Comparison of ENCODE assay signal across 8 cellular contexts in the genomic region with DNA sequence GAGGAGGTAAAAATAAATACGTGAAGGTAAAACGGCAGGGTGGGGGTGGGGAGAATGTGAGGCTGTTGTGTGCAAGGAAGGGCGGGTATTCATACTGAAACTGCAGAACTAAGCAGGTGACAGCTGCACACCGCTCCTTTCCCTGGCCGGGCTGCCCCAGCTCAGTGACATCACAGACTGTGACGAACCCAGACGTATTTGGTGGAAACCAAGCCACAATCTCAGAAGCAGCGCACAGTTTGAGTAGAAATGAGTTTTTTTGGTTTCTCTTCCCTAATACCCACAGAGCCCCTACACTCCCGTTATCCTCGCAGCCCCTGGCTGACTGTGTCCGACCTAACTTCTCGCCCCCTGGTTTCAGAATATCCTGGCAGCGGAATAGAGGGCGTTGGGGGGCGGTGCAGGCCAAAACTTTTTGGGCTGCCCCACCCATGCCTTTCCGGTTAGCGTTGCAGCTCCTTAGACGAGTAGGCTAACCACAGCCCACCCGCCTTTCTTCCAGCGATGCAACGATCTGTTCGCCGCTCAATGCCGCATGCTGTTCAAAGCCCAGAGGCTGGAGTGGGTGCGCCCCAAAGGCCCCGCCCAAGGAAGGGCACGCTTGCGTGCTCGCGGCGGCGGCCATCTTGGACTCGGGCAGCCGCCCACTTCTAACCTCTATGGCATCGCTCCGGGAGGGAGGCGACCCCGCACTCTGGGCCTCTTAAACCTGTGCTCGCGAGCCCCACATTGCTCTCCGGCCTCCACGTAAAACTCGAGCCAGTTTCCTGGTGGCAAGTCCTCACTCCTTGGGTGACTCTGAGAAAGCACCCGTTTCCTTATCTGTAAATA. TPM values are rescaled to one million over a fixed set of nuclear protein-coding genes. Genes with fewer than 3 reads are reported as not detected.
A peak's percentile ranks its signal among the peaks of the same experiment; 100 is the strongest.
DNase-seq lines count a peak whose midpoint lies in the region; ATAC-seq and TF ChIP-seq lines count a peak whose summit lies in the region.

No MANE protein-coding gene starts in this region.

- peak overlapping the region; percentile 99 for H3K27ac Mint-ChIP-seq in activated CD4-positive, alpha-beta memory T cell treated with anti-CD3 and anti-CD28 coated beads for 36 hours

- CTCF ChIA-PET in activated CD4-positive, alpha-beta memory T cell treated with anti-CD3 and anti-CD28 coated beads for 36 hours (lab: Charles Lee), result interaction anchor here (0.6 to 2.2 kb wide), 8 partner anchors 8 to 271 kb away, joined by 3 to 12 read pairs (median 4); a partner anchor contains a TSS

- ATAC-seq in GM19351 (IDR thresholded peaks at IDR 0.05; ENCODE audit: unreplicated experiment), result peak; percentile 88
- ATAC-seq in HG03460 (IDR thresholded peaks at IDR 0.05; ENCODE audit: unreplicated experiment), result peak; percentile 81
- ATAC-seq in lung (ENCODE audit: insufficient read depth, low FRiP score), result peak; percentile 91

- 0 to 1% methylated on average over 44 of the region's 44 CpGs for WGBS in lung, 2 donors

- H3K4me3 ChIP-seq in duodenal mucosa (ENCODE audit: low read depth in 1 of 2, low read length in 2 of 2), result peak overlapping the region; percentile 85 to 93
- H3K4me3 ChIP-seq in lung, result peak overlapping the region; percentile 51

- H3K9me3 Mint-ChIP-seq in activated CD4-positive, alpha-beta memory T cell treated with anti-CD3 and anti-CD28 coated beads for 36 hours, result no peaks in the 10 kb centered on the region

- H3K4me1 Mint-ChIP-seq in activated CD4-positive, alpha-beta memory T cell treated with anti-CD3 and anti-CD28 coated beads for 36 hours (ENCODE audit: low read depth), result peaks cover 41% of the 10 kb centered on the region

- peaks cover 21 to 31% of the 10 kb centered on the region in 2 donors for H3K36me3 ChIP-seq in duodenal mucosa (ENCODE audit: control insufficient read depth in 1 of 2, insufficient read depth in 2 of 2, low read length in 2 of 2)
- peaks cover 10 to 22% of the 10 kb centered on the region in 2 donors for H3K36me3 ChIP-seq in lung (ENCODE audit: control insufficient read depth in 2 of 2, insufficient read depth in 2 of 2, low read length in 2 of 2)

- H3K4me1 ChIP-seq in duodenal mucosa (ENCODE audit: control insufficient read depth in 1 of 2, insufficient read depth in 2 of 2, low read length in 2 of 2) (peaks cover 13 to 14% of the 10 kb centered on the region in 2 donors), lung (ENCODE audit: control insufficient read depth in 2 of 2, insufficient read depth in 2 of 2, low read length in 2 of 2) (no peaks in the 10 kb centered on the region)

- POLR2A ChIA-PET in activated CD4-positive, alpha-beta memory T cell treated with anti-CD3 and anti-CD28 coated beads for 36 hours (lab: Charles Lee), result interaction anchor here (0.5 to 2.2 kb wide), 9 partner anchors 9 to 253 kb away, joined by 3 to 9 read pairs (median 5); a partner anchor contains a TSS

- H3K27me3 Mint-ChIP-seq in activated CD4-positive, alpha-beta memory T cell treated with anti-CD3 and anti-CD28 coated beads for 36 hours, result no peaks in the 10 kb centered on the region

- H3K9me3 ChIP-seq in duodenal mucosa (ENCODE audit: control insufficient read depth in 1 of 2, low read length in 2 of 2) (no peaks in the 10 kb centered on the region), lung (ENCODE audit: control insufficient read depth in 2 of 2, insufficient read depth in 1 of 2, low read length in 1 of 2) (no peaks in the 10 kb centered on the region)

- H3K36me3 Mint-ChIP-seq in activated CD4-positive, alpha-beta memory T cell treated with anti-CD3 and anti-CD28 coated beads for 36 hours, result peaks cover 45% of the 10 kb centered on the region

- TF ChIP-seq CTCF in C4-2B (conservative IDR thresholded peaks at IDR 0.05) (no peak), lung (IDR thresholded peaks at IDR 0.05; ENCODE audit: control extremely low read depth, extremely low read depth) (no peak)

- H3K9ac ChIP-seq in duodenal mucosa (ENCODE audit: low read depth in 1 of 2, low read length in 2 of 2), result peak overlapping the region; percentile 91 to 95

- DNase-seq in NCI-H774 (lab: John Stamatoyannopoulos, UW) (peak; percentile 73), lung (ENCODE audit: low spot score) (peak; percentile 80)
- peak; percentile 97 for DNase-seq in activated CD4-positive, alpha-beta memory T cell treated with anti-CD3 and anti-CD28 coated beads for 36 hours
- peak; percentile 67 to 81 (median 79) for DNase-seq in stimulated activated CD4-positive, alpha-beta T cell treated with anti-CD3 and anti-CD28 coated beads, TNF-alpha, amount 100 ng/mL, for 4 hours (ENCODE audit: low read depth in 3 of 3)

- H3K27ac ChIP-seq in C4-2B (peak overlapping the region; percentile 52), duodenal mucosa (ENCODE audit: low read depth, low read length) (peak overlapping the region; percentile 93), lung (ENCODE audit: low read depth in 1 of 2, low read length in 1 of 2) (peak overlapping the region; percentile 82 to 85)

- intact Hi-C loops in activated CD4-positive, alpha-beta memory T cell treated with anti-CD3 and anti-CD28 coated beads for 36 hours (cut with micrococcal nuclease), result loop anchor here (1.0 to 10.0 kb wide), 9 partner anchors 9 to 370 kb away; a partner anchor contains a TSS

- peak overlapping the region; percentile 82 for H3K4me3 Mint-ChIP-seq in activated CD4-positive, alpha-beta memory T cell treated with anti-CD3 and anti-CD28 coated beads for 36 hours

- H3K27me3 ChIP-seq in duodenal mucosa (ENCODE audit: control insufficient read depth in 1 of 2, insufficient read depth in 2 of 2, low read length in 2 of 2), result no peaks in the 10 kb centered on the region
- no peaks in the 10 kb centered on the region for H3K27me3 ChIP-seq in lung (ENCODE audit: control insufficient read depth, insufficient read depth)

RNA-seq across cellular contexts. Expression of a gene that starts 9.1 kb away (rescaled TPM):
- 10 to 100 TPM; 56.3 to 57.7 TPM for total RNA-seq in activated CD4-positive, alpha-beta memory T cell treated with anti-CD3 and anti-CD28 coated beads for 36 hours
- total RNA-seq in lung, result 10 to 100 TPM in 1 of 2 donors, 1 to 10 TPM in 1; 7.4 to 23.2 TPM
- polyA plus RNA-seq in lung, result 10 to 100 TPM; 14.6 to 25.6 TPM

RNA-seq across cellular contexts. Expression of a gene that starts 50.1 kb away (rescaled TPM):
- total RNA-seq in activated CD4-positive, alpha-beta memory T cell treated with anti-CD3 and anti-CD28 coated beads for 36 hours, result 10 to 100 TPM; 41.6 to 45.6 TPM
- total RNA-seq in lung, result 10 to 100 TPM; 39.7 to 89.5 TPM
- polyA plus RNA-seq in lung, result 10 to 100 TPM; 36.7 to 49.1 TPM

Comparison
In these comparisons a context has a peak if more than half of its experiments do, and no peak if none do; other contexts are left out.
1. Peak in every context shown above with its lines: DNase-seq, ATAC-seq, H3K4me3 ChIP-seq and H3K27ac ChIP-seq.